ENCODE assay signal across 40 cellular contexts in genomic region chrX:88746925-88747324, GRCh38. TPM values are rescaled to one million over a fixed set of nuclear protein-coding genes. Genes with fewer than 3 reads are reported as not detected.
"Had no signal": no experiment of that assay in that cellular context is flagged by ENCODE, and none has a peak within 500 bp of the region (broad histone marks: within the 10 kb centered on the region; RNA-seq: fewer than 3 reads in every experiment).

Gene CPXCR1 (plus strand): TSS chrX:88747225. CDS start chrX:88753415, 6,190 bp downstream.

- H3K36me3 Mint-ChIP-seq: activated CD8-positive, alpha-beta memory T cell treated with anti-CD3 and anti-CD28 coated beads, Interleukin-2, amount 10 ng/mL, durations not matched to agents 7 days and 5 days; activated naive CD8-positive, alpha-beta T cell; brain had no signal

- DNase-seq: activated B cell treated with CpG ODN at 0.5 μM for 24 hours; activated CD4-positive, alpha-beta T cell treated with anti-CD3 and anti-CD28 coated beads for 48 hours; activated CD4-positive, alpha-beta T cell treated with anti-CD3 and anti-CD28 coated beads, Interleukin-2, amount 50 U/mL, for 1 hour; activated CD4-positive, alpha-beta T cell treated with anti-CD3 and anti-CD28 coated beads, Interleukin-2, amount 50 U/mL, for 48 hours; activated CD8-positive, alpha-beta memory T cell treated with anti-CD3 and anti-CD28 coated beads, Interleukin-2, amount 10 ng/mL, durations not matched to agents 7 days and 5 days; activated CD8-positive, alpha-beta memory T cell treated with anti-CD3 and anti-CD28 coated beads, Interleukin-2, amount 50 U/mL, for 4 hours; activated CD8-positive, alpha-beta T cell treated with anti-CD3 and anti-CD28 coated beads for 36 hours; activated effector memory CD4-positive, alpha-beta T cell treated with anti-CD3 and anti-CD28 coated beads, Interleukin-2, amount 50 U/mL, for 16 hours; activated naive CD4-positive, alpha-beta T cell treated with anti-CD3 and anti-CD28 coated beads, Interleukin-2, amount 50 U/mL, for 16 hours; activated T-cell treated with anti-CD3 and anti-CD28 coated beads, Interleukin-2, amount 50 U/mL, for 1 hour; activated T-cell treated with anti-CD3 and anti-CD28 coated beads, Interleukin-2, amount 50 U/mL, for 48 hours; adrenal gland; amygdala; aorta; cortex of kidney; dermis blood vessel endothelial cell; effector CD4-positive, alpha-beta T cell; effector memory CD8-positive, alpha-beta T cell; erythroblast; foreskin keratinocyte; gastrocnemius medialis; glutamatergic neuron; heart left ventricle; hypothalamus; T-helper 17 cell; T1000; WERI-Rb-1 had no signal

- ATAC-seq: activated CD4-positive, CD25-positive, alpha-beta regulatory T cell treated with anti-CD3 and anti-CD28 coated beads, Interleukin-2, amount 50 U/mL, for 24 hours; activated CD8-positive, alpha-beta memory T cell treated with anti-CD3 and anti-CD28 coated beads, Interleukin-2, amount 10 ng/mL, durations not matched to agents 7 days and 5 days; activated CD8-positive, alpha-beta T cell treated with anti-CD3 and anti-CD28 coated beads for 36 hours; effector memory CD8-positive, alpha-beta T cell; foreskin keratinocyte; gastrocnemius medialis; heart left ventricle; T-helper 17 cell had no signal

- H3K9me3 Mint-ChIP-seq: activated B cell treated with CpG ODN at 0.5 μM for 24 hours; brain; central memory CD8-positive, alpha-beta T cell had no signal

- H3K27ac ChIP-seq: adrenal gland, esophagus muscularis mucosa, foreskin keratinocyte, gastrocnemius medialis, heart left ventricle, WERI-Rb-1 had no signal

- H3K27me3 Mint-ChIP-seq: activated B cell treated with CpG ODN at 0.5 μM for 24 hours; activated CD8-positive, alpha-beta memory T cell treated with anti-CD3 and anti-CD28 coated beads, Interleukin-2, amount 10 ng/mL, durations not matched to agents 7 days and 5 days; activated CD8-positive, alpha-beta T cell treated with anti-CD3 and anti-CD28 coated beads for 36 hours; activated naive CD8-positive, alpha-beta T cell; brain; central memory CD8-positive, alpha-beta T cell; effector memory CD8-positive, alpha-beta T cell; T-helper 17 cell had no signal

- H3K27me3 ChIP-seq: adrenal gland, esophagus muscularis mucosa, foreskin keratinocyte, gastrocnemius medialis, heart left ventricle had no signal

- H3K36me3 ChIP-seq: adrenal gland, esophagus muscularis mucosa, gastrocnemius medialis, heart left ventricle, WERI-Rb-1 had no signal

- H3K9me3 ChIP-seq: adrenal gland, esophagus muscularis mucosa, gastrocnemius medialis, heart left ventricle had no signal

- H3K4me1 Mint-ChIP-seq: activated B cell treated with CpG ODN at 0.5 μM for 24 hours; activated CD8-positive, alpha-beta memory T cell treated with anti-CD3 and anti-CD28 coated beads, Interleukin-2, amount 10 ng/mL, durations not matched to agents 7 days and 5 days; brain; central memory CD8-positive, alpha-beta T cell; T-helper 17 cell had no signal

- H3K4me3 Mint-ChIP-seq: activated B cell treated with CpG ODN at 0.5 μM for 24 hours; activated CD8-positive, alpha-beta memory T cell treated with anti-CD3 and anti-CD28 coated beads, Interleukin-2, amount 10 ng/mL, durations not matched to agents 7 days and 5 days; activated CD8-positive, alpha-beta T cell treated with anti-CD3 and anti-CD28 coated beads for 36 hours; activated naive CD8-positive, alpha-beta T cell; activated T-helper 1 cell treated with anti-CD3 and anti-CD28 coated beads, Interleukin-12 subunit alpha, Interleukin-12 subunit beta, Interleukin-2, Interleukin-4 antibody, amounts not matched to agents 30 ng/mL and 10 ng/mL and 1 ng/mL, durations not matched to agents 14 hours and 24 hours and 36 hours; brain; central memory CD8-positive, alpha-beta T cell; effector memory CD8-positive, alpha-beta T cell; T-helper 17 cell; T-helper 2 cell treated with Interferon-gamma antibody and Interleukin-4, amounts not matched to agents 5 μg/mL and 100 μg/mL, for 36 hours had no signal

- H3K4me1 ChIP-seq: adrenal gland, esophagus muscularis mucosa, foreskin keratinocyte, gastrocnemius medialis, heart left ventricle had no signal

- H3K4me3 ChIP-seq: adrenal gland, esophagus muscularis mucosa, gastrocnemius medialis, heart left ventricle had no signal

- H3K27ac Mint-ChIP-seq: activated B cell treated with CpG ODN at 0.5 μM for 24 hours; activated CD8-positive, alpha-beta memory T cell treated with anti-CD3 and anti-CD28 coated beads, Interleukin-2, amount 10 ng/mL, durations not matched to agents 7 days and 5 days; activated CD8-positive, alpha-beta T cell treated with anti-CD3 and anti-CD28 coated beads for 36 hours; activated naive CD8-positive, alpha-beta T cell; activated T-helper 1 cell treated with anti-CD3 and anti-CD28 coated beads, Interleukin-12 subunit alpha, Interleukin-12 subunit beta, Interleukin-2, Interleukin-4 antibody, amounts not matched to agents 30 ng/mL and 10 ng/mL and 1 ng/mL, durations not matched to agents 14 hours and 24 hours and 36 hours; activated T-helper 2 cell treated with anti-CD3 and anti-CD28 coated beads, Interferon-gamma antibody, Interleukin-2, Interleukin-4, amounts not matched to agents 10 μg/mL and 5 μg/mL and 100 μg/mL, durations not matched to agents 14 hours and 24 hours and 36 hours; brain; effector memory CD8-positive, alpha-beta T cell; T-helper 17 cell; T-helper 2 cell treated with Interferon-gamma antibody and Interleukin-4, amounts not matched to agents 5 μg/mL and 100 μg/mL, for 36 hours had no signal

- FAIRE-seq: bronchial epithelial cell, colon had no signal

RNA-seq across cellular contexts. Expression of gene CPXCR1, which starts in this region (rescaled TPM):
- total RNA-seq: activated B cell treated with CpG ODN at 0.5 μM for 24 hours; activated CD8-positive, alpha-beta memory T cell treated with anti-CD3 and anti-CD28 coated beads for 36 hours; activated CD8-positive, alpha-beta memory T cell treated with anti-CD3 and anti-CD28 coated beads, Interleukin-2, amount 10 ng/mL, durations not matched to agents 7 days and 5 days; activated CD8-positive, alpha-beta T cell treated with anti-CD3 and anti-CD28 coated beads for 36 hours; activated T-helper 1 cell treated with anti-CD3 and anti-CD28 coated beads, Interleukin-12 subunit alpha, Interleukin-12 subunit beta, Interleukin-2, Interleukin-4 antibody, amounts not matched to agents 30 ng/mL and 10 ng/mL and 1 ng/mL, durations not matched to agents 14 hours and 24 hours and 36 hours; activated T-helper 2 cell treated with anti-CD3 and anti-CD28 coated beads, Interferon-gamma antibody, Interleukin-2, Interleukin-4, amounts not matched to agents 10 μg/mL and 5 μg/mL and 100 μg/mL, durations not matched to agents 14 hours and 24 hours and 36 hours; adrenal gland; aorta; bronchial epithelial cell; cardiac septum; chondrocyte; dermis blood vessel endothelial cell; esophagus muscularis mucosa; foreskin keratinocyte; gastrocnemius medialis; heart left ventricle; T-helper 17 cell had no signal
- polyA plus RNA-seq: adrenal gland, aorta, foreskin keratinocyte, heart left ventricle had no signal
